10 cellular contexts compared by ENCODE assay signal in genomic region chr19:7505682-7506384, GRCh38. TPM values are rescaled to one million over a fixed set of nuclear protein-coding genes. Genes with fewer than 3 reads are reported as not detected.
DNase-seq lines count a peak whose midpoint lies in the region; ATAC-seq, FAIRE-seq and TF ChIP-seq lines count a peak whose summit lies in the region.
"Had no signal": no experiment of that assay in that cellular context is flagged by ENCODE, and none has a peak within 500 bp of the region (broad histone marks: within the 10 kb centered on the region; RNA-seq: fewer than 3 reads in every experiment).

No MANE protein-coding gene starts in this region.

- H3K27ac Mint-ChIP-seq in activated naive CD8-positive, alpha-beta T cell, result no peak overlapping the region
- H3K27ac Mint-ChIP-seq: stimulated activated naive CD8-positive, alpha-beta T cell treated with anti-CD3 and anti-CD28 coated beads, Interleukin-15, Interleukin-2, amounts not matched to agents 100 ng/mL and 50 ng/mL, for 24 hours had no signal

- peak overlapping the region in 2 of 3 experiments; percentile 2 to 48; a peak in 1 of 6 replicates for H3K4me3 ChIP-seq in HepG2 (replicated peaks in 1 of 3; ENCODE audit: insufficient read depth in 1 of 3, low read depth in 2 of 3, low read length in 3 of 3)
- H3K4me3 ChIP-seq in smooth muscle cell, result no peak overlapping the region

- H3K9me3 Mint-ChIP-seq in activated naive CD8-positive, alpha-beta T cell (ENCODE audit: low read depth), result no peaks in the 10 kb centered on the region
- H3K9me3 Mint-ChIP-seq: stimulated activated naive CD8-positive, alpha-beta T cell treated with anti-CD3 and anti-CD28 coated beads, Interleukin-15, Interleukin-2, amounts not matched to agents 100 ng/mL and 50 ng/mL, for 24 hours had no signal

- no peak overlapping the region for H3K27ac ChIP-seq in HepG2 (ENCODE audit: extremely low read length, insufficient read depth, low read length)
- no peak overlapping the region for H3K27ac ChIP-seq in smooth muscle cell (ENCODE audit: low read depth)

- TF ChIP-seq CTCF in HepG2 (CRISPR knock-in tag; IDR thresholded peaks at IDR 0.05) (no peak), smooth muscle cell (IDR thresholded peaks at IDR 0.05; ENCODE audit: borderline replicate concordance, insufficient read depth, poor library complexity, severe bottlenecking) (no peak)

- H3K4me3 Mint-ChIP-seq in activated naive CD8-positive, alpha-beta T cell, result peak overlapping the region; percentile 40
- H3K4me3 Mint-ChIP-seq: stimulated activated naive CD8-positive, alpha-beta T cell treated with anti-CD3 and anti-CD28 coated beads, Interleukin-15, Interleukin-2, amounts not matched to agents 100 ng/mL and 50 ng/mL, for 24 hours had no signal

- 26% methylated on average over 7 of the region's 33 CpGs for WGBS in HepG2 (ENCODE audit: low lambda C conversion rate)
- 10% methylated on average over 22 of the region's 33 CpGs for WGBS in smooth muscle cell (ENCODE audit: low lambda C conversion rate)

- H4K20me1 ChIP-seq in HepG2 (ENCODE audit: insufficient read depth, low read length) (no peaks in the 10 kb centered on the region), smooth muscle cell (ENCODE audit: low read depth) (no peaks in the 10 kb centered on the region)

- TF ChIP-seq EP300 in HepG2 (IDR thresholded peaks at IDR 0.05; ENCODE audit: low read depth in 2 of 2, low read length in 2 of 2), result no peak
- no peak for TF ChIP-seq EP300 in HepG2 (CRISPR knock-in tag; IDR thresholded peaks at IDR 0.05; ENCODE audit: borderline replicate concordance)

- peak; percentile 31 for ATAC-seq in HepG2
- ATAC-seq in HG02970 (IDR thresholded peaks at IDR 0.05; ENCODE audit: low FRiP score, unreplicated experiment), result no peak

- peaks cover 0 to under 1% of the 10 kb centered on the region in 2 experiments; a peak in 1 of 5 replicates for H3K27me3 ChIP-seq in HepG2 (ENCODE audit: control insufficient read depth in 1 of 2, insufficient read depth in 2 of 2, low read length in 2 of 2)
- H3K27me3 ChIP-seq in smooth muscle cell (ENCODE audit: low read depth), result peaks cover 18% of the 10 kb centered on the region

- no peaks in the 10 kb centered on the region for H3K9me3 ChIP-seq in HepG2 (ENCODE audit: low read length)
- H3K9me3 ChIP-seq in smooth muscle cell (replicated peaks; ENCODE audit: low read depth), result no peaks in the 10 kb centered on the region

- no peaks in the 10 kb centered on the region for H3K36me3 Mint-ChIP-seq in activated naive CD8-positive, alpha-beta T cell

- in situ Hi-C loops in KBM-7 (cut with MboI; ENCODE audit: low pct_unique_long_range_greater_than_20kb, low sequenced_read_pairs) (no loop called here), HepG2 (cut with HindIII; ENCODE audit: extremely low pct_ligation_motif_present, low pct_unique_long_range_greater_than_20kb) (no loop called here)

- no peak overlapping the region for H3K9ac ChIP-seq in HepG2 (ENCODE audit: insufficient read depth, low read depth, low read length)
- no peak overlapping the region for H3K9ac ChIP-seq in smooth muscle cell (ENCODE audit: low read depth)

- POLR2A ChIA-PET in HepG2 (lab: Yijun Ruan, JAX), result interaction anchor here (0.8 to 1.7 kb wide), 7 partner anchors 9 to 438 kb away, joined by 3 to 14 read pairs (median 3); partner anchors contain the start of genes MCOLN1 and ZNF358

- H3K4me2 ChIP-seq in HepG2 (ENCODE audit: low read depth, low read length) (peak overlapping the region; percentile 69), smooth muscle cell (no peak overlapping the region)

- H3K27me3 Mint-ChIP-seq in activated naive CD8-positive, alpha-beta T cell, result peaks cover 12% of the 10 kb centered on the region

- FAIRE-seq in HepG2 (lab: Jason Lieb, UNC) (no peak), HTR-8/SVneo (lab: Jason Lieb, UNC) (no peak)
- FAIRE-seq: frontal cortex had no signal

- H3K79me2 ChIP-seq in HepG2 (ENCODE audit: insufficient read depth, low read length) (no peaks in the 10 kb centered on the region), smooth muscle cell (ENCODE audit: low read depth) (no peaks in the 10 kb centered on the region)

- H2AFZ ChIP-seq in HepG2 (ENCODE audit: low read length), result no peak overlapping the region
- H2AFZ ChIP-seq in smooth muscle cell (ENCODE audit: low read depth), result no peak overlapping the region

- peaks cover 10% of the 10 kb centered on the region for H3K4me1 Mint-ChIP-seq in activated naive CD8-positive, alpha-beta T cell (ENCODE audit: low read depth)

- H3K36me3 ChIP-seq in HepG2 (replicated peaks in 1 of 2; ENCODE audit: control insufficient read depth in 1 of 2, insufficient read depth in 2 of 2, low read length in 2 of 2) (no peaks in the 10 kb centered on the region), smooth muscle cell (ENCODE audit: low read depth) (no peaks in the 10 kb centered on the region)

- no peak for TF ChIP-seq RAD21 in HepG2 (CRISPR knock-in tag; IDR thresholded peaks at IDR 0.05)

- CTCF ChIA-PET in HepG2 (lab: Yijun Ruan, JAX; ENCODE audit: low intra/inter-chr PET ratio, low total read pairs), result no interaction called here

- DNase-seq in DMS53 (lab: John Stamatoyannopoulos, UW) (peak; percentile 81), KBM-7 (peak; percentile 65), HepG2 (ENCODE audit: low spot score) (no peak), HTR-8/SVneo (ENCODE audit: insufficient read length, low spot score) (no peak), NCI-H524 treated with DMSO at 0.1 percent for 48 hours (lab: John Stamatoyannopoulos, UW) (no peak), smooth muscle cell (lab: John Stamatoyannopoulos, UW; ENCODE audit: unreplicated experiment) (no peak)

- intact Hi-C loops in HepG2 (cut with micrococcal nuclease; ENCODE audit: unreplicated experiment), result no loop called here

- H3F3A ChIP-seq in smooth muscle cell (ENCODE audit: low read depth), result peaks cover 9% of the 10 kb centered on the region

- no peak for TF ChIP-seq POLR2A in HepG2 (IDR thresholded peaks at IDR 0.05; ENCODE audit: insufficient read depth in 1 of 2, low read depth in 2 of 2, low read length in 2 of 2)

- BruUV-seq in HepG2 (replicated peaks; lab: Mats Ljungman, UMichigan), result no TSS peak

- H3K4me1 ChIP-seq in HepG2 (ENCODE audit: insufficient read depth, low read length) (peaks cover 8% of the 10 kb centered on the region), smooth muscle cell (ENCODE audit: low read depth) (no peaks in the 10 kb centered on the region)

RNA-seq across cellular contexts. Expression of gene ZNF358, which starts 10.1 kb away (rescaled TPM):
- total RNA-seq in HepG2 (2016; rRNA removed; fragmentation: Illumina TruSeq; extraction: Trizol), result 6.4 and 9.1 TPM in 2 replicates
- total RNA-seq in HepG2 (2016; cell fraction: cytosol; rRNA removed; fragmentation: Illumina TruSeq; extraction: Trizol; ENCODE audit: low read depth), result 29.8 and 30.7 TPM in 2 replicates
- 7.4 and 8.8 TPM in 2 replicates for total RNA-seq in HepG2 (2016; cell fraction: insoluble cytoplasmic fraction; rRNA removed; fragmentation: Illumina TruSeq; extraction: Trizol)
- 40.6 and 43.0 TPM in 2 replicates for total RNA-seq in HepG2 (2016; cell fraction: membrane; rRNA removed; fragmentation: Illumina TruSeq; extraction: Trizol)
- total RNA-seq in HepG2 (2016; cell fraction: nucleus; rRNA removed; fragmentation: Illumina TruSeq; extraction: Trizol), result 4.2 and 4.8 TPM in 2 replicates
- polyA plus RNA-seq in HepG2 (2011; rRNA removed), result 36.3 and 37.0 TPM in 2 replicates
- polyA plus RNA-seq in HepG2 (2011; cell fraction: cytosol; rRNA removed), result 27.2 and 34.8 TPM in 2 replicates
- polyA plus RNA-seq in HepG2 (2011; cell fraction: nucleus; rRNA removed), result 16.8 and 18.8 TPM in 2 replicates
- polyA plus RNA-seq in HepG2 (2012), result 18.3 and 24.5 TPM in 2 replicates
- 89.1 and 102 TPM in 2 replicates for polyA plus RNA-seq in HepG2 (2016; cell fraction: cytosol; fragmentation: Illumina TruSeq; extraction: Trizol; ENCODE audit: low read depth)
- polyA plus RNA-seq in HepG2 (2016; cell fraction: insoluble cytoplasmic fraction; fragmentation: Illumina TruSeq; extraction: Trizol; ENCODE audit: low read depth), result 21.6 and 26.7 TPM in 2 replicates
- polyA plus RNA-seq in HepG2 (2016; cell fraction: membrane; fragmentation: Illumina TruSeq; extraction: Trizol; ENCODE audit: low read depth), result 106 and 124 TPM in 2 replicates
- 18.5 and 20.8 TPM in 2 replicates for polyA plus RNA-seq in HepG2 (2016; cell fraction: nucleus; fragmentation: Illumina TruSeq; extraction: Trizol; ENCODE audit: insufficient read depth, low read depth)
- 17.5 and 24.9 TPM in 2 replicates for polyA minus RNA-seq in HepG2 (2011; rRNA and poly(A)+ RNA removed; ENCODE audit: low replicate concordance)
- polyA minus RNA-seq in HepG2 (2011; cell fraction: cytosol; rRNA and poly(A)+ RNA removed), result 11.3 and 15.3 TPM in 2 replicates
- 2.2 and 3.4 TPM in 2 replicates for polyA minus RNA-seq in HepG2 (2011; cell fraction: nucleus; rRNA and poly(A)+ RNA removed)
- total RNA-seq in smooth muscle cell, result 47.9 and 67.2 TPM in 2 replicates
- polyA plus RNA-seq in smooth muscle cell, result 34.4 and 40.8 TPM in 2 replicates

RNA-seq across cellular contexts. Expression of gene MCOLN1, which starts 16.6 kb away (rescaled TPM):
- total RNA-seq in HepG2 (2016; rRNA removed; fragmentation: Illumina TruSeq; extraction: Trizol) (1.9 and 3.4 TPM in 2 replicates), smooth muscle cell (5.5 and 9.8 TPM in 2 replicates)
- total RNA-seq in HepG2 (2016; cell fraction: cytosol; rRNA removed; fragmentation: Illumina TruSeq; extraction: Trizol; ENCODE audit: low read depth), result 3.4 and 4.1 TPM in 2 replicates
- 1.8 and 4.3 TPM in 2 replicates for total RNA-seq in HepG2 (2016; cell fraction: insoluble cytoplasmic fraction; rRNA removed; fragmentation: Illumina TruSeq; extraction: Trizol)
- 2.4 and 3.4 TPM in 2 replicates for total RNA-seq in HepG2 (2016; cell fraction: membrane; rRNA removed; fragmentation: Illumina TruSeq; extraction: Trizol)
- 3.8 and 4.3 TPM in 2 replicates for total RNA-seq in HepG2 (2016; cell fraction: nucleus; rRNA removed; fragmentation: Illumina TruSeq; extraction: Trizol)
- polyA plus RNA-seq in HepG2 (2011; rRNA removed) (11.6 and 15.7 TPM in 2 replicates), smooth muscle cell (19.2 and 35.2 TPM in 2 replicates)
- polyA plus RNA-seq in HepG2 (2011; cell fraction: cytosol; rRNA removed), result 6.4 and 7.4 TPM in 2 replicates
- polyA plus RNA-seq in HepG2 (2011; cell fraction: nucleus; rRNA removed), result 29.1 and 39.0 TPM in 2 replicates
- 3.4 and 4.8 TPM in 2 replicates for polyA plus RNA-seq in HepG2 (2012)
- 2.3 and 3.2 TPM in 2 replicates for polyA plus RNA-seq in HepG2 (2016; cell fraction: cytosol; fragmentation: Illumina TruSeq; extraction: Trizol; ENCODE audit: low read depth)
- polyA plus RNA-seq in HepG2 (2016; cell fraction: insoluble cytoplasmic fraction; fragmentation: Illumina TruSeq; extraction: Trizol; ENCODE audit: low read depth), result 2.9 and 3.5 TPM in 2 replicates
- 3.3 and 3.4 TPM in 2 replicates for polyA plus RNA-seq in HepG2 (2016; cell fraction: membrane; fragmentation: Illumina TruSeq; extraction: Trizol; ENCODE audit: low read depth)
- 16.6 and 21.1 TPM in 2 replicates for polyA plus RNA-seq in HepG2 (2016; cell fraction: nucleus; fragmentation: Illumina TruSeq; extraction: Trizol; ENCODE audit: insufficient read depth, low read depth)
- 19.2 and 110 TPM in 2 replicates for polyA minus RNA-seq in HepG2 (2011; rRNA and poly(A)+ RNA removed; ENCODE audit: low replicate concordance)
- polyA minus RNA-seq in HepG2 (2011; cell fraction: cytosol; rRNA and poly(A)+ RNA removed), result 2.4 and 4.4 TPM in 2 replicates
- polyA minus RNA-seq in HepG2 (2011; cell fraction: nucleus; rRNA and poly(A)+ RNA removed), result 4.8 and 5.9 TPM in 2 replicates

RNA-seq across cellular contexts. Expression of gene PEX11G, which starts 17.0 kb away (rescaled TPM):
- total RNA-seq in HepG2 (2016; rRNA removed; fragmentation: Illumina TruSeq; extraction: Trizol) (not detected in 2 replicates), smooth muscle cell (3.8 TPM in 1 of 2 replicates, not detected in the other)
- total RNA-seq in HepG2 (2016; cell fraction: cytosol; rRNA removed; fragmentation: Illumina TruSeq; extraction: Trizol; ENCODE audit: low read depth), result not detected in 2 replicates
- not detected in 2 replicates for total RNA-seq in HepG2 (2016; cell fraction: insoluble cytoplasmic fraction; rRNA removed; fragmentation: Illumina TruSeq; extraction: Trizol)
- not detected in 2 replicates for total RNA-seq in HepG2 (2016; cell fraction: membrane; rRNA removed; fragmentation: Illumina TruSeq; extraction: Trizol)
- not detected in 2 replicates for total RNA-seq in HepG2 (2016; cell fraction: nucleus; rRNA removed; fragmentation: Illumina TruSeq; extraction: Trizol)
- polyA plus RNA-seq in HepG2 (2011; rRNA removed) (not detected in 2 replicates), smooth muscle cell (4.3 and 6.4 TPM in 2 replicates)
- polyA plus RNA-seq in HepG2 (2011; cell fraction: cytosol; rRNA removed), result 0.07 TPM in 1 of 2 replicates, not detected in the other
- 0.12 and 0.16 TPM in 2 replicates for polyA plus RNA-seq in HepG2 (2011; cell fraction: nucleus; rRNA removed)
- polyA plus RNA-seq in HepG2 (2012), result not detected in 2 replicates
- polyA plus RNA-seq in HepG2 (2016; cell fraction: cytosol; fragmentation: Illumina TruSeq; extraction: Trizol; ENCODE audit: low read depth), result not detected in 2 replicates
- polyA plus RNA-seq in HepG2 (2016; cell fraction: insoluble cytoplasmic fraction; fragmentation: Illumina TruSeq; extraction: Trizol; ENCODE audit: low read depth), result not detected in 2 replicates
- polyA plus RNA-seq in HepG2 (2016; cell fraction: membrane; fragmentation: Illumina TruSeq; extraction: Trizol; ENCODE audit: low read depth), result not detected in 2 replicates
- polyA plus RNA-seq in HepG2 (2016; cell fraction: nucleus; fragmentation: Illumina TruSeq; extraction: Trizol; ENCODE audit: insufficient read depth, low read depth), result not detected in 2 replicates
- 1.4 TPM in 1 of 2 replicates, not detected in the other for polyA minus RNA-seq in HepG2 (2011; rRNA and poly(A)+ RNA removed; ENCODE audit: low replicate concordance)
- not detected in 2 replicates for polyA minus RNA-seq in HepG2 (2011; cell fraction: cytosol; rRNA and poly(A)+ RNA removed)
- not detected in 2 replicates for polyA minus RNA-seq in HepG2 (2011; cell fraction: nucleus; rRNA and poly(A)+ RNA removed)

RNA-seq across cellular contexts. Expression of gene PNPLA6, which starts 29.7 kb away (rescaled TPM):
- total RNA-seq in HepG2 (2016; rRNA removed; fragmentation: Illumina TruSeq; extraction: Trizol) (11.1 and 28.2 TPM in 2 replicates), smooth muscle cell (40.7 and 55.6 TPM in 2 replicates)
- 6.7 and 9.9 TPM in 2 replicates for total RNA-seq in HepG2 (2016; cell fraction: cytosol; rRNA removed; fragmentation: Illumina TruSeq; extraction: Trizol; ENCODE audit: low read depth)
- 7.3 and 24.9 TPM in 2 replicates for total RNA-seq in HepG2 (2016; cell fraction: insoluble cytoplasmic fraction; rRNA removed; fragmentation: Illumina TruSeq; extraction: Trizol)
- total RNA-seq in HepG2 (2016; cell fraction: membrane; rRNA removed; fragmentation: Illumina TruSeq; extraction: Trizol), result 9.5 and 10.2 TPM in 2 replicates
- total RNA-seq in HepG2 (2016; cell fraction: nucleus; rRNA removed; fragmentation: Illumina TruSeq; extraction: Trizol), result 39.4 and 51.4 TPM in 2 replicates
- polyA plus RNA-seq in HepG2 (2011; rRNA removed) (24.9 and 28.4 TPM in 2 replicates), smooth muscle cell (22.3 and 40.0 TPM in 2 replicates)
- 8.4 and 14.6 TPM in 2 replicates for polyA plus RNA-seq in HepG2 (2011; cell fraction: cytosol; rRNA removed)
- polyA plus RNA-seq in HepG2 (2011; cell fraction: nucleus; rRNA removed), result 192 and 272 TPM in 2 replicates
- 22.0 and 47.4 TPM in 2 replicates for polyA plus RNA-seq in HepG2 (2012)
- 4.0 and 4.8 TPM in 2 replicates for polyA plus RNA-seq in HepG2 (2016; cell fraction: cytosol; fragmentation: Illumina TruSeq; extraction: Trizol; ENCODE audit: low read depth)
- polyA plus RNA-seq in HepG2 (2016; cell fraction: insoluble cytoplasmic fraction; fragmentation: Illumina TruSeq; extraction: Trizol; ENCODE audit: low read depth), result 9.1 and 14.0 TPM in 2 replicates
- 4.9 and 7.2 TPM in 2 replicates for polyA plus RNA-seq in HepG2 (2016; cell fraction: membrane; fragmentation: Illumina TruSeq; extraction: Trizol; ENCODE audit: low read depth)
- 115 and 120 TPM in 2 replicates for polyA plus RNA-seq in HepG2 (2016; cell fraction: nucleus; fragmentation: Illumina TruSeq; extraction: Trizol; ENCODE audit: insufficient read depth, low read depth)
- polyA minus RNA-seq in HepG2 (2011; rRNA and poly(A)+ RNA removed; ENCODE audit: low replicate concordance), result 20.0 and 49.5 TPM in 2 replicates
- polyA minus RNA-seq in HepG2 (2011; cell fraction: cytosol; rRNA and poly(A)+ RNA removed), result 21.5 and 23.2 TPM in 2 replicates
- polyA minus RNA-seq in HepG2 (2011; cell fraction: nucleus; rRNA and poly(A)+ RNA removed), result 37.4 and 52.5 TPM in 2 replicates

Comparison
In these comparisons a context has a peak if more than half of its experiments do, and no peak if none do; other contexts are left out.
1. DNase-seq: peak in DMS53 (single experiment) and KBM-7 (single experiment); none in HepG2 (single experiment), HTR-8/SVneo (single experiment), NCI-H524 treated with DMSO at 0.1 percent for 48 hours (single experiment) and smooth muscle cell (single experiment).